ENCODE assay signal across 1 cellular context in genomic region chr16:70364399-70364798, GRCh38.
TF ChIP-seq lines count a peak whose summit lies in the region.

No MANE protein-coding gene starts in this region.

TF ChIP-seq in SK-N-SH, 30 proteins besides CTCF, POLR2A, EP300 and RAD21:
- TF ChIP-seq REST (IDR thresholded peaks at IDR 0.05; ENCODE audit: low read depth, low read length): no peak
- TF ChIP-seq IRF3 (IDR thresholded peaks at IDR 0.05; ENCODE audit: low read depth, low read length): no peak
- no peak for TF ChIP-seq RXRA (IDR thresholded peaks at IDR 0.05; ENCODE audit: borderline replicate concordance, low read depth)
- TF ChIP-seq MXI1 (IDR thresholded peaks at IDR 0.05; ENCODE audit: low read depth, low read length): no peak
- TF ChIP-seq RFX5 (IDR thresholded peaks at IDR 0.05; ENCODE audit: low read length): no peak
- no peak for TF ChIP-seq GABPA (IDR thresholded peaks at IDR 0.05; ENCODE audit: low read depth)
- TF ChIP-seq NRF1 (IDR thresholded peaks at IDR 0.05; ENCODE audit: low read depth, low read length): no peak
- TF ChIP-seq MEF2A (IDR thresholded peaks at IDR 0.05; ENCODE audit: borderline replicate concordance, low read depth): no peak
- TF ChIP-seq CHD2 (IDR thresholded peaks at IDR 0.05; ENCODE audit: low read length, partially characterized antibody): no peak
- no peak for TF ChIP-seq TAF1 (IDR thresholded peaks at IDR 0.05; ENCODE audit: borderline replicate concordance, low read depth, low read length)
- no peak for TF ChIP-seq ELF1 (IDR thresholded peaks at IDR 0.05)
- TF ChIP-seq FOXJ3 (CRISPR knock-in tag; IDR thresholded peaks at IDR 0.05): no peak
- no peak for TF ChIP-seq FOSL2 (IDR thresholded peaks at IDR 0.05; ENCODE audit: borderline replicate concordance, low read depth)
- TF ChIP-seq SMC3 (IDR thresholded peaks at IDR 0.05; ENCODE audit: low read depth, low read length): no peak
- TF ChIP-seq TEAD4 (IDR thresholded peaks at IDR 0.05; ENCODE audit: borderline replicate concordance, insufficient read depth): no peak
- TF ChIP-seq RCOR1 (IDR thresholded peaks at IDR 0.05; ENCODE audit: low read length): no peak
- no peak for TF ChIP-seq EZH2phosphoT487 (IDR thresholded peaks at IDR 0.05; ENCODE audit: borderline replicate concordance, low read depth)
